8 cellular contexts compared by ENCODE assay signal in genomic region chr5:171484460-171484899, GRCh38.
DNase-seq lines count a peak whose midpoint lies in the region; ATAC-seq and TF ChIP-seq lines count a peak whose summit lies in the region.

No MANE protein-coding gene starts in this region.

- DNase-seq in AG20443 (ENCODE audit: low spot score), result peak; percentile 75
- DNase-seq in HPDE6-E6E7 (ENCODE audit: extremely low spot score), result peak; percentile 28
- DNase-seq in activated CD4-positive, alpha-beta T cell treated with anti-CD3 and anti-CD28 coated beads for 1 hour, result peak; percentile 17
- peak; percentile 63 for DNase-seq in dermis blood vessel endothelial cell
- DNase-seq in omental fat pad (ENCODE audit: low spot score), result peak; percentile 49
- no peak for DNase-seq in NCI-H774 (lab: John Stamatoyannopoulos, UW)
- no peak for DNase-seq in NCI-H2171 treated with DMSO at 0.1 percent for 48 hours (lab: John Stamatoyannopoulos, UW)

- ATAC-seq in omental fat pad (ENCODE audit: low FRiP score), result no peak
- ATAC-seq in HG02610 (IDR thresholded peaks at IDR 0.05; ENCODE audit: unreplicated experiment), result no peak

- no peak for TF ChIP-seq CTCF in omental fat pad (IDR thresholded peaks at IDR 0.05)

Comparison
In these comparisons a context has a peak if more than half of its experiments do, and no peak if none do; other contexts are left out.
1. DNase-seq: peak in AG20443 (single experiment), HPDE6-E6E7 (single experiment), activated CD4-positive, alpha-beta T cell treated with anti-CD3 and anti-CD28 coated beads for 1 hour (single experiment), dermis blood vessel endothelial cell (single experiment) and omental fat pad (single experiment); none in NCI-H774 (single experiment) and NCI-H2171 treated with DMSO at 0.1 percent for 48 hours (single experiment).